Comparison of ENCODE assay signal across 11 cellular contexts in genomic region chr20:37337208-37337955, GRCh38. TPM values are rescaled to one million over a fixed set of nuclear protein-coding genes. Genes with fewer than 3 reads are reported as not detected.
A peak's percentile ranks its signal among the peaks of the same experiment; 100 is the strongest.
DNase-seq lines count a peak whose midpoint lies in the region; ATAC-seq, FAIRE-seq and TF ChIP-seq lines count a peak whose summit lies in the region.
"Had no signal": no experiment of that assay in that cellular context is flagged by ENCODE, and none has a peak within 500 bp of the region (broad histone marks: within the 10 kb centered on the region; RNA-seq: fewer than 3 reads in every experiment).

No MANE protein-coding gene starts in this region.

- 85% methylated on average over 7 of the region's 7 CpGs; no CpG with 5 or more reads in 1 of the 2 experiments for WGBS in H1 (ENCODE audit: extremely low coverage in 1 of 2, insufficient coverage in 1 of 2, insufficient read length in 1 of 2, insufficient replicate concordance in 2 of 2, low coverage in 1 of 2, low lambda C conversion rate in 2 of 2, missing lambda C conversion rate in 1 of 2), 2 experiments

- H2BK20ac ChIP-seq in H1 (ENCODE audit: low read length) = no peak overlapping the region

- no peaks in the 10 kb centered on the region for H3K36me3 ChIP-seq in H1 (ENCODE audit: control insufficient read depth in 2 of 4, insufficient read depth in 4 of 4, low read length in 3 of 4)

- no peaks in the 10 kb centered on the region for H3K79me1 ChIP-seq in H1 (ENCODE audit: low read depth, low read length)

- FAIRE-seq in H1 (lab: Jason Lieb, UNC) = no peak

- H3K4ac ChIP-seq in H1 (replicated peaks; ENCODE audit: insufficient read length, low read depth, low read length) = no peak overlapping the region

- H3K9me3 Mint-ChIP-seq in activated CD4-positive, alpha-beta T cell treated with anti-CD3 and anti-CD28 coated beads, Interleukin-2, amount 10 ng/mL, durations not matched to agents 7 days and 5 days = no peaks in the 10 kb centered on the region
- no peaks in the 10 kb centered on the region for H3K9me3 Mint-ChIP-seq in stimulated activated memory B cell treated with anti-CD40 and anti-IgM and Interleukin-4, amounts not matched to agents 10 μg/mL and 1 μg/mL and 100 μg/mL, for 72 hours
- H3K9me3 Mint-ChIP-seq: mesothelial cell of epicardium had no signal

- H3K23me2 ChIP-seq in H1 (ENCODE audit: low read depth, low read length) = no peaks in the 10 kb centered on the region

- H2AFZ ChIP-seq in H1 (ENCODE audit: low read length) = no peak overlapping the region

- no peak overlapping the region for H3K9ac ChIP-seq in H1 (replicated peaks in 1 of 4; ENCODE audit: extremely low read depth in 1 of 4, low read depth in 3 of 4, low read length in 3 of 4)

- in situ Hi-C loops in ACHN (cut with HindIII; ENCODE audit: low pct_ligation_motif_present, low pct_unique_long_range_greater_than_20kb, low sequenced_read_pairs) = no loop called here

- H3K23ac ChIP-seq in H1 (ENCODE audit: insufficient read length) = no peak overlapping the region

- POLR2A ChIA-PET in activated CD4-positive, alpha-beta T cell treated with anti-CD3 and anti-CD28 coated beads, Interleukin-2, amount 10 ng/mL, durations not matched to agents 7 days and 5 days (lab: Charles Lee) = no interaction called here
- POLR2A ChIA-PET in H1 (lab: Charles Lee; ENCODE audit: partially characterized antibody) = interaction anchor here (0.7 to 1.9 kb wide), 3 partner anchors 8 to 12 kb away, joined by 3 to 7 read pairs (median 4); partner anchors contain the start of gene SRC

- H3K18ac ChIP-seq in H1 (ENCODE audit: extremely low read depth, low read length) = no peak overlapping the region

- no peaks in the 10 kb centered on the region for H3K36me3 Mint-ChIP-seq in activated CD4-positive, alpha-beta T cell treated with anti-CD3 and anti-CD28 coated beads, Interleukin-2, amount 10 ng/mL, durations not matched to agents 7 days and 5 days (ENCODE audit: low read depth)
- H3K36me3 Mint-ChIP-seq in stimulated activated memory B cell treated with anti-CD40 and anti-IgM and Interleukin-4, amounts not matched to agents 10 μg/mL and 1 μg/mL and 100 μg/mL, for 72 hours = no peaks in the 10 kb centered on the region
- H3K36me3 Mint-ChIP-seq: mesothelial cell of epicardium had no signal

- H4K5ac ChIP-seq in H1 (ENCODE audit: insufficient read length, low read depth, low read length) = no peak overlapping the region

- H3K79me2 ChIP-seq in H1 (ENCODE audit: control insufficient read depth in 1 of 2, insufficient read depth in 2 of 2, low read length in 2 of 2) = no peaks in the 10 kb centered on the region

- H4K20me1 ChIP-seq in H1 (replicated peaks in 1 of 2; ENCODE audit: control insufficient read depth in 1 of 2, insufficient read depth in 2 of 2, low read length in 2 of 2) = no peaks in the 10 kb centered on the region

- no peak overlapping the region for H3K56ac ChIP-seq in H1 (replicated peaks; ENCODE audit: insufficient read length, low read depth, low read length)

- no peaks in the 10 kb centered on the region for H3K27me3 ChIP-seq in H1 (replicated peaks in 1 of 4; ENCODE audit: control insufficient read depth in 3 of 4, extremely low read depth in 1 of 4, insufficient read depth in 3 of 4, low read length in 3 of 4)

- CTCF ChIA-PET in activated CD4-positive, alpha-beta T cell treated with anti-CD3 and anti-CD28 coated beads, Interleukin-2, amount 10 ng/mL, durations not matched to agents 7 days and 5 days (lab: Charles Lee) = interaction anchor here (0.6 to 1.2 kb wide), 2 partner anchors 10 to 587 kb away, joined by 3 read pairs; no protein-coding TSS in a partner anchor
- CTCF ChIA-PET in H1 (lab: Charles Lee; ENCODE audit: partially characterized antibody) = interaction anchor here (1.1 kb wide), 1 partner anchor 10 kb away, joined by 3 read pairs; no protein-coding TSS in a partner anchor

- H2BK120ac ChIP-seq in H1 (replicated peaks; ENCODE audit: low read depth, low read length) = no peak overlapping the region

- TF ChIP-seq EP300 in H1 (IDR thresholded peaks at IDR 0.05; ENCODE audit: borderline replicate concordance in 1 of 2, low read depth in 2 of 2, low read length in 2 of 2) = no peak

- peak overlapping the region; percentile 27 for H3K27ac Mint-ChIP-seq in activated CD4-positive, alpha-beta T cell treated with anti-CD3 and anti-CD28 coated beads, Interleukin-2, amount 10 ng/mL, durations not matched to agents 7 days and 5 days
- H3K27ac Mint-ChIP-seq in stimulated activated memory B cell treated with anti-CD40 and anti-IgM and Interleukin-4, amounts not matched to agents 10 μg/mL and 1 μg/mL and 100 μg/mL, for 72 hours = peak overlapping the region; percentile 93

- peaks cover 0 to 8% (median 0%) of the 10 kb centered on the region in 4 experiments; a peak in 3 of 7 replicates for H3K4me1 ChIP-seq in H1 (replicated peaks in 1 of 4; ENCODE audit: control insufficient read depth in 3 of 4, insufficient read depth in 4 of 4, low read length in 3 of 4)

- no peaks in the 10 kb centered on the region for H3K9me3 ChIP-seq in H1 (ENCODE audit: insufficient read depth in 2 of 2, low read depth in 1 of 2, low read length in 1 of 2)

- no peak for DNase-seq in activated CD4-positive, alpha-beta T cell treated with anti-CD3 and anti-CD28 coated beads, Interleukin-2, amount 10 ng/mL, durations not matched to agents 7 days and 5 days
- no peak for DNase-seq in activated CD4-positive, alpha-beta T cell treated with anti-CD3 and anti-CD28 coated beads, Interleukin-2, amount 50 U/mL, for 48 hours
- DNase-seq in H1 (ENCODE audit: low read depth in 1 of 2, low spot score in 2 of 2) = no peak
- no peak for DNase-seq in NCI-H1048 (lab: John Stamatoyannopoulos, UW)
- no peak for DNase-seq in activated effector memory CD4-positive, alpha-beta T cell treated with anti-CD3 and anti-CD28 coated beads, Interleukin-2, amount 50 U/mL, for 16 hours
- no peak for DNase-seq in ACHN
- DNase-seq: NCI-H748 treated with DMSO at 0.1 percent for 48 hours had no signal

- no peak overlapping the region for H2AK5ac ChIP-seq in H1 (ENCODE audit: low read depth, low read length)

- H3K4me3 Mint-ChIP-seq in activated CD4-positive, alpha-beta T cell treated with anti-CD3 and anti-CD28 coated beads, Interleukin-2, amount 10 ng/mL, durations not matched to agents 7 days and 5 days = no peak overlapping the region
- no peak overlapping the region for H3K4me3 Mint-ChIP-seq in stimulated activated memory B cell treated with anti-CD40 and anti-IgM and Interleukin-4, amounts not matched to agents 10 μg/mL and 1 μg/mL and 100 μg/mL, for 72 hours
- H3K4me3 Mint-ChIP-seq: mesothelial cell of epicardium had no signal

- no peak overlapping the region for H3K4me2 ChIP-seq in H1 (ENCODE audit: insufficient read depth in 1 of 2, low read depth in 2 of 2, low read length in 2 of 2)

- H3K14ac ChIP-seq in H1 (ENCODE audit: insufficient read length) = no peak overlapping the region

- peak; percentile 18 for ATAC-seq in HG03571 (IDR thresholded peaks at IDR 0.05; ENCODE audit: unreplicated experiment)
- peak; percentile 49 for ATAC-seq in stimulated activated memory B cell treated with anti-CD40 and anti-IgM and Interleukin-4, amounts not matched to agents 10 μg/mL and 1 μg/mL and 100 μg/mL, for 72 hours
- ATAC-seq: HCT116 had no signal

- 0 out of 2 replicates have a peak overlapping the region, but pooled peaks have one; percentile 5 for H2BK15ac ChIP-seq in H1 (ENCODE audit: low read length)

- TF ChIP-seq POLR2A in H1 (IDR thresholded peaks at IDR 0.05; ENCODE audit: control extremely low read depth in 1 of 2, low read depth in 2 of 2, low read length in 2 of 2) = no peak

- peaks cover 21% of the 10 kb centered on the region for H3K4me1 Mint-ChIP-seq in activated CD4-positive, alpha-beta T cell treated with anti-CD3 and anti-CD28 coated beads, Interleukin-2, amount 10 ng/mL, durations not matched to agents 7 days and 5 days
- peaks cover 55% of the 10 kb centered on the region for H3K4me1 Mint-ChIP-seq in stimulated activated memory B cell treated with anti-CD40 and anti-IgM and Interleukin-4, amounts not matched to agents 10 μg/mL and 1 μg/mL and 100 μg/mL, for 72 hours

- no peak overlapping the region for H4K8ac ChIP-seq in H1 (ENCODE audit: extremely low read depth, insufficient read depth, low read length)

- H2BK12ac ChIP-seq in H1 (ENCODE audit: low read depth, low read length) = peak overlapping the region; percentile 10; the same call in 1 of the 2 replicates

- no peak for TF ChIP-seq RAD21 in H1 (IDR thresholded peaks at IDR 0.05 in 1 of 2, conservative IDR thresholded peaks at IDR 0.05 in 1 of 2; ENCODE audit: low read depth in 2 of 2, low read length in 2 of 2)

- H4K91ac ChIP-seq in H1 (replicated peaks; ENCODE audit: insufficient read length, low read length) = no peak overlapping the region

- no peak overlapping the region for H2BK5ac ChIP-seq in H1 (ENCODE audit: low read depth, low read length)

- no peaks in the 10 kb centered on the region for H3K27me3 Mint-ChIP-seq in activated CD4-positive, alpha-beta T cell treated with anti-CD3 and anti-CD28 coated beads, Interleukin-2, amount 10 ng/mL, durations not matched to agents 7 days and 5 days
- H3K27me3 Mint-ChIP-seq in stimulated activated memory B cell treated with anti-CD40 and anti-IgM and Interleukin-4, amounts not matched to agents 10 μg/mL and 1 μg/mL and 100 μg/mL, for 72 hours = no peaks in the 10 kb centered on the region

- H3K4me3 ChIP-seq in H1 (ENCODE audit: extremely low read depth in 1 of 4, insufficient read depth in 2 of 4, low read depth in 3 of 4, low read length in 4 of 4) = no peak overlapping the region

- TF ChIP-seq CTCF in H1 (IDR thresholded peaks at IDR 0.05; ENCODE audit: control extremely low read depth in 1 of 3, insufficient read depth in 1 of 3, low read depth in 1 of 3, low read length in 3 of 3) = no peak

- no peak overlapping the region for H3K27ac ChIP-seq in H1 (ENCODE audit: low read depth, low read length)

RNA-seq across cellular contexts. Expression of gene SRC, which starts 8.6 kb away (rescaled TPM):
- total RNA-seq in activated CD4-positive, alpha-beta T cell treated with anti-CD3 and anti-CD28 coated beads, Interleukin-2, amount 10 ng/mL, durations not matched to agents 7 days and 5 days = 1 to 10 TPM; 2.1 to 2.6 TPM
- 28.8 and 29.8 TPM in 2 replicates for total RNA-seq in H1 (2021; fragmentation: NEBNext Ultra II Directional; extraction: Animal tissue kit (Norgen Biotek cat#: 25700))
- polyA plus RNA-seq in H1 (2011; rRNA removed) = 27.6 and 35.4 TPM in 2 replicates
- polyA plus RNA-seq in H1 (2011; cell fraction: cytosol; rRNA removed) = 25.1 TPM
- polyA plus RNA-seq in H1 (2011; cell fraction: nucleus; rRNA removed) = 100 TPM
- 19.4 to 31.2 TPM (median 26.5 TPM) in 4 replicates for polyA plus RNA-seq in H1 (2012, experiment 1 of 2)
- 20.4 TPM for polyA plus RNA-seq in H1 (2012, experiment 2 of 2)
- polyA plus RNA-seq in H1 (2013, experiment 1 of 2) = 17.9 TPM
- 15.1 TPM for polyA plus RNA-seq in H1 (2013, experiment 2 of 2)
- 28.2 and 38.4 TPM in 2 replicates for polyA minus RNA-seq in H1 (2011; rRNA and poly(A)+ RNA removed)
- 28.6 TPM for polyA minus RNA-seq in H1 (2011; cell fraction: cytosol; rRNA and poly(A)+ RNA removed)
- 41.9 TPM for polyA minus RNA-seq in H1 (2011; cell fraction: nucleus; rRNA and poly(A)+ RNA removed)

RNA-seq across cellular contexts. Expression of gene MANBAL, which starts 47.9 kb away (rescaled TPM):
- total RNA-seq in activated CD4-positive, alpha-beta T cell treated with anti-CD3 and anti-CD28 coated beads, Interleukin-2, amount 10 ng/mL, durations not matched to agents 7 days and 5 days = 10 to 100 TPM; 10.9 to 11.0 TPM
- total RNA-seq in H1 (2021; fragmentation: NEBNext Ultra II Directional; extraction: Animal tissue kit (Norgen Biotek cat#: 25700)) = 42.8 and 44.4 TPM in 2 replicates
- polyA plus RNA-seq in H1 (2011; rRNA removed) = 120 and 140 TPM in 2 replicates
- 98.6 TPM for polyA plus RNA-seq in H1 (2011; cell fraction: cytosol; rRNA removed)
- 64.4 TPM for polyA plus RNA-seq in H1 (2011; cell fraction: nucleus; rRNA removed)
- polyA plus RNA-seq in H1 (2012, experiment 1 of 2) = 60.6 to 68.4 TPM (median 64.0 TPM) in 4 replicates
- polyA plus RNA-seq in H1 (2012, experiment 2 of 2) = 70.1 TPM
- 48.6 TPM for polyA plus RNA-seq in H1 (2013, experiment 1 of 2)
- polyA plus RNA-seq in H1 (2013, experiment 2 of 2) = 56.1 TPM
- polyA minus RNA-seq in H1 (2011; rRNA and poly(A)+ RNA removed) = 46.6 and 52.2 TPM in 2 replicates
- polyA minus RNA-seq in H1 (2011; cell fraction: cytosol; rRNA and poly(A)+ RNA removed) = 22.8 TPM
- polyA minus RNA-seq in H1 (2011; cell fraction: nucleus; rRNA and poly(A)+ RNA removed) = 16.5 TPM
